In genomic region chr1:166368030-166368429, GRCh38 we compare ENCODE assay signal across 7 cellular contexts.
"Had no signal": no experiment of that assay in that cellular context is flagged by ENCODE, and none has a peak within 500 bp of the region (broad histone marks: within the 10 kb centered on the region; RNA-seq: fewer than 3 reads in every experiment).

No MANE protein-coding gene starts in this region.

- H3K4me2 ChIP-seq: GM23338 had no signal

- H3K4me3 ChIP-seq: GM23338 had no signal

- H2AFZ ChIP-seq: GM23338 had no signal

- FAIRE-seq: H1, H54, HTR-8/SVneo had no signal

- DNase-seq: H9, HCEC 1CT, KG1 had no signal

- ATAC-seq: GM23338 had no signal
